ENCODE assay signal across 8 cellular contexts in the genomic region with DNA sequence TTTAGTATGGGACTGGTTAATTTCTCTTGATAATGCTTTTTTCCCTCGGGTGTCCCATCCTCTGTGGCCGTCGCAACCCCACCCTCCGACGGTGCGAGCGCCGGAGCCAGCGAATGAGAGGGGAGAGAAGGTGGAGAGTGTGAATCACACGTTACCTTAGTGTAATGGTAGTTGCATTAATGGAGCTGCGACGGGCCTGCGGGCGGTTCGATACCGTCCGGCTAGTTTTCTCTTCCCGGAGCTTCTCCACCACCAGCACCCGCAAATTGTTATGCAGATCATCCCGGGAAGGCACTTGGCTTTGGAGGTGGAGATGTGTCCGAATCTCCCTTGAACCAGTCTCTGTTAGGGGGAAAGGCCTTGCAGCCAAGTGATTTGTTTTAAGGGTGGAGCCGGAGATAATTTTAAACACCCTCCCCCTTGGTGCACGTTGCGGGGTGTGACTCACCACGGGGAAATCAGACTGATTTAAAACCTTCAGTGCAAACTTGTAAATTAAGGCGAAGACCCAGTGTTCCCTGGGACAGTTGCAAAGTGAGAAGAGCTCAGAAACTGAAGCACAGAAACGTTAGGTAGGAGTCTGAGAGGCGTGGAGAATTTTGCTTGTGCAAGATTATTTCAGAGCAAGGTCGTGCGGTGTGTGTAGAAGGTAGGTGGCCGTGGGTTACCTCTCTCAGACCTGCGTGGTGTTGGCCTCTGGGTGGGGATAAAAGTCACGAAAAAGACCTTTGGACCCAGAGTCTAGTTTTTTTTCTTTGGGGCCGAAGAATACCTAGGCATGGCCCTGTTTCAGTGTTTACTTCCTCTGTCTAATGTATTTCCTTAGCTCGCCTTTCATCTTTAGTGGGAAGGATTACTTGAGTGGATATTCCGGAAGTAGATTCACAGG. TPM values are rescaled to one million over a fixed set of nuclear protein-coding genes. Genes with fewer than 3 reads are reported as not detected.
DNase-seq lines count a peak whose midpoint lies in the region; ATAC-seq, FAIRE-seq and TF ChIP-seq lines count a peak whose summit lies in the region.

No MANE protein-coding gene starts in this region.

- no peak for TF ChIP-seq CTCF in osteoblast (IDR thresholded peaks at IDR 0.05; ENCODE audit: extremely low read depth, low read depth, low read length)
- no peak for TF ChIP-seq CTCF in thyroid gland (IDR thresholded peaks at IDR 0.05)

- intact Hi-C loops in thyroid gland (cut with DNase I), result loop anchor here (5.0 kb wide), 1 partner anchor 71 kb away; no protein-coding TSS in a partner anchor

- peaks cover 40% of the 10 kb centered on the region for H3K79me2 ChIP-seq in osteoblast (ENCODE audit: insufficient read depth, low read length)

- WGBS in thyroid gland, 2 donors, result 7 to 8% methylated on average over 33 to 36 of the region's 36 CpGs

- TF ChIP-seq POLR2A in GM19193 (IDR thresholded peaks at IDR 0.05; ENCODE audit: extremely low read depth, insufficient read depth, insufficient read length) (peak; percentile 54), thyroid gland (IDR thresholded peaks at IDR 0.05) (peak in 1 of 2 donors; percentile 48)

- peak overlapping the region; percentile 80 for H3K27ac ChIP-seq in osteoblast (ENCODE audit: low read depth, low read length)
- peak overlapping the region; percentile 92 to 97 (median 96) for H3K27ac ChIP-seq in thyroid gland

- H3K4me2 ChIP-seq in osteoblast (ENCODE audit: insufficient read depth, low read length), result peak overlapping the region; percentile 98

- ATAC-seq in HG03354 (IDR thresholded peaks at IDR 0.05; ENCODE audit: poor library complexity, severe bottlenecking, unreplicated experiment), result peak; percentile 41

- no peaks in the 10 kb centered on the region for H3K9me3 ChIP-seq in osteoblast (ENCODE audit: low read depth, low read length)
- H3K9me3 ChIP-seq in thyroid gland, result no peaks in the 10 kb centered on the region

- H3K4me1 ChIP-seq in osteoblast (ENCODE audit: insufficient read depth, low read length) (peaks cover 32% of the 10 kb centered on the region), thyroid gland (peaks cover 37 to 40% of the 10 kb centered on the region in 2 donors)

- H4K20me1 ChIP-seq in osteoblast (ENCODE audit: insufficient read depth, low read length), result no peaks in the 10 kb centered on the region

- peak overlapping the region; percentile 93 for H2AFZ ChIP-seq in osteoblast (ENCODE audit: low read length)

- H3K4me3 ChIP-seq in osteoblast (ENCODE audit: insufficient read depth, low read length) (peak overlapping the region; percentile 92), thyroid gland (replicated peaks in 1 of 3) (peak overlapping the region; percentile 71 to 96 (median 89))

- H3K27me3 ChIP-seq in osteoblast (ENCODE audit: insufficient read depth, low read length) (no peaks in the 10 kb centered on the region), thyroid gland (no peaks in the 10 kb centered on the region)

- FAIRE-seq in frontal cortex (lab: Jason Lieb, UNC), result no peak

- DNase-seq in Ammon's horn (ENCODE audit: low spot score) (peak; percentile 20), RPMI8226 (peak; percentile 76), frontal cortex (ENCODE audit: low spot score in 2 of 2) (peak; percentile 37 to 47), osteoblast (ENCODE audit: insufficient read length, low spot score, missing footprints) (peak; percentile 96), thyroid gland (peak; percentile 53 to 61)
- DNase-seq in activated T-helper 9 cell treated with anti-CD3 and anti-CD28 coated beads, Interleukin-2, amount 50 U/mL, for 16 hours (ENCODE audit: low read depth), result peak; percentile 70

- no peaks in the 10 kb centered on the region for H3K36me3 ChIP-seq in osteoblast (ENCODE audit: insufficient read depth, low read length)
- H3K36me3 ChIP-seq in thyroid gland, result no peaks in the 10 kb centered on the region

RNA-seq across cellular contexts. Expression of a gene that starts 1.3 kb away (rescaled TPM):
- 2.9 TPM for total RNA-seq in frontal cortex
- total RNA-seq in osteoblast, result 19.5 and 22.7 TPM in 2 replicates
- total RNA-seq in thyroid gland, result 100 to 1,000 TPM; 155 to 238 (median 192) TPM

RNA-seq across cellular contexts. Expression of a gene that starts 43.9 kb away (rescaled TPM):
- total RNA-seq in frontal cortex (2.0 TPM), osteoblast (0.72 and 0.88 TPM in 2 replicates), thyroid gland (1 to 10 TPM in 3 of 4 donors, not detected in 1; 2.3 to 5.3 (median 3.5) TPM)

Comparison
In these comparisons a context has a peak if more than half of its experiments do, and no peak if none do; other contexts are left out.
1. Peak in every context shown above with its lines: DNase-seq, ATAC-seq, H3K4me3 ChIP-seq and H3K27ac ChIP-seq.
2. DNase-seq: peak in every context shown above with its lines; median percentile 96 in osteoblast; 76 in RPMI8226; 70 in activated T-helper 9 cell treated with anti-CD3 and anti-CD28 coated beads, Interleukin-2, amount 50 U/mL, for 16 hours; 57 in thyroid gland; 42 in frontal cortex; 20 in Ammon's horn.